In genomic region chr16:67403976-67404555, GRCh38 we compare ENCODE assay signal across 16 cellular contexts. TPM values are rescaled to one million over a fixed set of nuclear protein-coding genes. Genes with fewer than 3 reads are reported as not detected.
DNase-seq lines count a peak whose midpoint lies in the region; ATAC-seq and TF ChIP-seq lines count a peak whose summit lies in the region.
"Had no signal": no experiment of that assay in that cellular context is flagged by ENCODE, and none has a peak within 500 bp of the region (broad histone marks: within the 10 kb centered on the region; RNA-seq: fewer than 3 reads in every experiment).

No MANE protein-coding gene starts in this region.

- no peaks in the 10 kb centered on the region for H3K79me2 ChIP-seq in parathyroid adenoma

- no peaks in the 10 kb centered on the region for H3K36me3 ChIP-seq in BLaER1 treated with 17β-estradiol and CSF1 and Interleukin-3, amounts not matched to agents 10 nM and 100 nM
- H3K36me3 ChIP-seq in RWPE2 (ENCODE audit: low read depth) (no peaks in the 10 kb centered on the region), parathyroid adenoma (ENCODE audit: control insufficient read depth, insufficient read depth, low read length) (no peaks in the 10 kb centered on the region)
- H3K36me3 ChIP-seq: SJCRH30 had no signal

- no peak overlapping the region for H3K4me3 ChIP-seq in BLaER1 treated with 17β-estradiol and CSF1 and Interleukin-3, amounts not matched to agents 10 nM and 100 nM
- no peak overlapping the region for H3K4me3 ChIP-seq in RWPE2 (ENCODE audit: severe bottlenecking)
- H3K4me3 ChIP-seq in parathyroid adenoma (ENCODE audit: low read depth, low read length), result no peak overlapping the region
- H3K4me3 ChIP-seq: SJCRH30 had no signal

- peak overlapping the region in 1 of 11 experiments; percentile 54; a peak in 3 of 22 replicates for H3K27ac ChIP-seq in BLaER1 treated with 17β-estradiol and CSF1 and Interleukin-3, amounts not matched to agents 10 nM and 100 nM
- H3K27ac ChIP-seq in RWPE2 (ENCODE audit: poor library complexity, severe bottlenecking) (peak overlapping the region; percentile 86), foreskin keratinocyte (peak overlapping the region; percentile 95), parathyroid adenoma (no peak overlapping the region)
- H3K27ac ChIP-seq: SJCRH30 had no signal

- ATAC-seq in RWPE2 (ENCODE audit: low read depth) (no peak), foreskin keratinocyte (peak; percentile 1), GM18519 (IDR thresholded peaks at IDR 0.05; ENCODE audit: low FRiP score, unreplicated experiment) (no peak), GM21529 (IDR thresholded peaks at IDR 0.05; ENCODE audit: unreplicated experiment) (no peak)
- ATAC-seq: naive thymus-derived CD8-positive, alpha-beta T cell; stimulated activated memory B cell treated with anti-CD40 and anti-IgM and Interleukin-4, amounts not matched to agents 10 μg/mL and 1 μg/mL and 100 μg/mL, for 72 hours had no signal

- peaks cover 0 to 50% (median 41%) of the 10 kb centered on the region in 10 experiments; a peak in 18 of 20 replicates for H3K4me1 ChIP-seq in BLaER1 treated with 17β-estradiol and CSF1 and Interleukin-3, amounts not matched to agents 10 nM and 100 nM
- H3K4me1 ChIP-seq in RWPE2 (ENCODE audit: insufficient read depth, poor library complexity, severe bottlenecking) (peaks cover 35% of the 10 kb centered on the region), foreskin keratinocyte (peaks cover 35% of the 10 kb centered on the region), parathyroid adenoma (peaks cover 19% of the 10 kb centered on the region)

- no peak for TF ChIP-seq CTCF in RWPE2 (IDR thresholded peaks at IDR 0.05; ENCODE audit: poor library complexity, severe bottlenecking)
- no peak for TF ChIP-seq CTCF in foreskin keratinocyte (conservative IDR thresholded peaks at IDR 0.05)
- no peak for TF ChIP-seq CTCF in parathyroid adenoma (IDR thresholded peaks at IDR 0.05)

- H3K4me2 ChIP-seq in BLaER1 treated with 17β-estradiol and CSF1 and Interleukin-3, amounts not matched to agents 10 nM and 100 nM, result peak overlapping the region in 8 of 11 experiments; percentile 7 to 83 (median 66); a peak in 10 of 22 replicates
- peak overlapping the region; percentile 0 for H3K4me2 ChIP-seq in parathyroid adenoma (ENCODE audit: low read length)

- H3K27me3 ChIP-seq in BLaER1 treated with 17β-estradiol and CSF1 and Interleukin-3, amounts not matched to agents 10 nM and 100 nM, result no peaks in the 10 kb centered on the region; a peak in 1 of 22 replicates
- H3K27me3 ChIP-seq in RWPE2 (ENCODE audit: insufficient read depth, poor library complexity, severe bottlenecking), result no peaks in the 10 kb centered on the region
- no peaks in the 10 kb centered on the region for H3K27me3 ChIP-seq in foreskin keratinocyte
- H3K27me3 ChIP-seq in parathyroid adenoma (ENCODE audit: control insufficient read depth, insufficient read depth, low read length), result no peaks in the 10 kb centered on the region
- H3K27me3 ChIP-seq: SJCRH30 had no signal

- H4K20me1 ChIP-seq in BLaER1 treated with 17β-estradiol and CSF1 and Interleukin-3, amounts not matched to agents 10 nM and 100 nM, result no peaks in the 10 kb centered on the region

- no peak overlapping the region for H2AFZ ChIP-seq in parathyroid adenoma

- no peaks in the 10 kb centered on the region for H3K9me3 ChIP-seq in BLaER1 treated with 17β-estradiol and CSF1 and Interleukin-3, amounts not matched to agents 10 nM and 100 nM (replicated peaks in 1 of 11)
- H3K9me3 ChIP-seq in RWPE2 (ENCODE audit: severe bottlenecking) (no peaks in the 10 kb centered on the region), parathyroid adenoma (ENCODE audit: control insufficient read depth, low read length) (no peaks in the 10 kb centered on the region)
- H3K9me3 ChIP-seq: SJCRH30 had no signal

- DNase-seq in RWPE2 (ENCODE audit: low spot score) (no peak), foreskin keratinocyte (no peak), AG08395 (ENCODE audit: low spot score) (no peak)
- no peak for DNase-seq in activated CD4-positive, alpha-beta T cell treated with anti-CD3 and anti-CD28 coated beads, Interleukin-2, amount 50 U/mL, for 4 hours
- DNase-seq: ACHN; CD8-positive, alpha-beta memory T cell; foreskin melanocyte; naive thymus-derived CD8-positive, alpha-beta T cell; NCI-H2029 treated with DMSO at 0.1 percent for 48 hours; NCI-H524; SJCRH30 had no signal

- no peak overlapping the region for H3K9ac ChIP-seq in BLaER1 treated with 17β-estradiol and CSF1 and Interleukin-3, amounts not matched to agents 10 nM and 100 nM
- no peak overlapping the region for H3K9ac ChIP-seq in parathyroid adenoma

RNA-seq across cellular contexts. Expression of gene TPPP3, which starts 10.8 kb away (rescaled TPM):
- 0.07 TPM in 1 of 2 replicates, not detected in the other for total RNA-seq in foreskin keratinocyte
- polyA plus RNA-seq in foreskin keratinocyte, result 0.07 and 0.09 TPM in 2 replicates
- total RNA-seq: CD8-positive, alpha-beta memory T cell; naive thymus-derived CD8-positive, alpha-beta T cell had no signal
- polyA plus RNA-seq: CD8-positive, alpha-beta memory T cell; naive thymus-derived CD8-positive, alpha-beta T cell had no signal

RNA-seq across cellular contexts. Expression of gene ZDHHC1, which starts 12.2 kb away (rescaled TPM):
- total RNA-seq in foreskin keratinocyte, result 3.3 and 3.6 TPM in 2 replicates
- 3.2 and 3.9 TPM in 2 replicates for polyA plus RNA-seq in foreskin keratinocyte
- total RNA-seq: SJCRH30 had no signal

RNA-seq across cellular contexts. Expression of gene HSD11B2, which starts 26.9 kb away (rescaled TPM):
- total RNA-seq in foreskin keratinocyte, result 0.78 and 1.1 TPM in 2 replicates
- 1.3 and 1.5 TPM in 2 replicates for polyA plus RNA-seq in foreskin keratinocyte
- total RNA-seq: naive thymus-derived CD8-positive, alpha-beta T cell had no signal
- polyA plus RNA-seq: CD8-positive, alpha-beta memory T cell; naive thymus-derived CD8-positive, alpha-beta T cell had no signal
